ENCODE assay signal across 10 cellular contexts in the genomic region with DNA sequence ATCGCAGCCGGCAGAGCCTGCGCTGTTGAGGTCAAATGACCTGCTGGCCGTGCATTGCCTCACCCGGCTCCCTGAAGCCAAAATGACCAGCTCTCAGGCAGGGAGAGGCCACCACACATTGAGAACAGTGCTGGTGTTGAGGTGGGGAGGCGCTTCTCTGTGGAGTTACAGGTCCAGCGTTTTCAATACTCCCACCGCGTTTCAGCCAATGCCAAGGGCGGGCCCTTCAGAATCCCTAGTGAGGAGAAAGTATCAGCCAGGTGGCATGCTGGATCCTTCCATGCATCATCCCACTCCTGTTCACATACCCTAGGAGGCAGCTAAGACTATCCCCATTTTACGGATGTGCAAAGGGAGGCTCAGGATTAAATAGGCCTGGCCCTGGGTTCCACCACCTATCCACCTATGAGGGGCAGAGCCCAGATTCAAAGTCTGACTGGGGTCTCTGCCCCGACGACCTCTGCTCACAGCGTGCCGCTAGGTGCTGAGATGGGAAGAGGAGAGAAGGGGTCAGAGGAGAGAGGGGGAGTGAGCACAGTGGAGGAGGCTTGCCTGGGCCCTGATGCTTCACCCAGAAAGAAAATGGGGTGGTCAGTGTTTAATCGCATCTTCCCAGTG.
DNase-seq lines count a peak whose midpoint lies in the region; ATAC-seq and TF ChIP-seq lines count a peak whose summit lies in the region.
"Had no signal": no experiment of that assay in that cellular context is flagged by ENCODE, and none has a peak within 500 bp of the region (broad histone marks: within the 10 kb centered on the region; RNA-seq: fewer than 3 reads in every experiment).

No MANE protein-coding gene starts in this region.

- no peaks in the 10 kb centered on the region for H3K9me3 ChIP-seq in CD8-positive, alpha-beta T cell (ENCODE audit: low read length)
- H3K9me3 ChIP-seq in Karpas-422 (ENCODE audit: low read length) = no peaks in the 10 kb centered on the region

- no peak overlapping the region for H3K4me3 ChIP-seq in CD8-positive, alpha-beta T cell (ENCODE audit: low read depth, low read length)
- H3K4me3 ChIP-seq in Karpas-422 (ENCODE audit: low read length) = no peak overlapping the region

- H3K79me2 ChIP-seq in Karpas-422 (ENCODE audit: low read length) = no peaks in the 10 kb centered on the region

- TF ChIP-seq CTCF in CD8-positive, alpha-beta T cell (IDR thresholded peaks at IDR 0.05) = no peak
- no peak for TF ChIP-seq CTCF in omental fat pad (IDR thresholded peaks at IDR 0.05)

- H3K36me3 ChIP-seq in CD8-positive, alpha-beta T cell (ENCODE audit: insufficient read depth, low read length) = no peaks in the 10 kb centered on the region
- no peaks in the 10 kb centered on the region for H3K36me3 ChIP-seq in Karpas-422 (ENCODE audit: insufficient read depth, low read length)

- peaks cover 32% of the 10 kb centered on the region for H3K4me1 ChIP-seq in CD8-positive, alpha-beta T cell (ENCODE audit: insufficient read depth, low read length)
- H3K4me1 ChIP-seq in Karpas-422 (ENCODE audit: low read length) = peaks cover 57% of the 10 kb centered on the region

- H3K9me2 ChIP-seq in Karpas-422 (replicated peaks; ENCODE audit: insufficient read depth, low read length) = no peaks in the 10 kb centered on the region

- H3K27me3 ChIP-seq in CD8-positive, alpha-beta T cell (ENCODE audit: insufficient read depth, low read length) = no peaks in the 10 kb centered on the region
- H3K27me3 ChIP-seq in Karpas-422 (ENCODE audit: low read length) = no peaks in the 10 kb centered on the region

- H3K4me3 Mint-ChIP-seq in CD8-positive, alpha-beta T cell = no peak overlapping the region
- H3K4me3 Mint-ChIP-seq in central memory CD8-positive, alpha-beta T cell = peak overlapping the region; percentile 75
- H3K4me3 Mint-ChIP-seq: type B pancreatic cell had no signal

- peaks cover 3% of the 10 kb centered on the region for H3K27me3 Mint-ChIP-seq in CD8-positive, alpha-beta T cell (ENCODE audit: low read depth)
- H3K27me3 Mint-ChIP-seq in central memory CD8-positive, alpha-beta T cell = no peaks in the 10 kb centered on the region
- H3K27me3 Mint-ChIP-seq: type B pancreatic cell had no signal

- H3K27ac Mint-ChIP-seq in CD8-positive, alpha-beta T cell = peak overlapping the region; percentile 80
- peak overlapping the region; percentile 93 for H3K27ac Mint-ChIP-seq in central memory CD8-positive, alpha-beta T cell (ENCODE audit: low read depth)
- H3K27ac Mint-ChIP-seq: type B pancreatic cell had no signal

- H4K20me1 ChIP-seq in Karpas-422 (ENCODE audit: insufficient read depth, low read depth, low read length) = 0 out of 2 replicates have a peak, but pooled peaks cover 4% of the 10 kb centered on the region

- H2AFZ ChIP-seq in Karpas-422 (ENCODE audit: low read length) = no peak overlapping the region

- no peaks in the 10 kb centered on the region for H3K36me3 Mint-ChIP-seq in CD8-positive, alpha-beta T cell
- peaks cover 2% of the 10 kb centered on the region for H3K36me3 Mint-ChIP-seq in central memory CD8-positive, alpha-beta T cell (ENCODE audit: insufficient read depth)
- H3K36me3 Mint-ChIP-seq: type B pancreatic cell had no signal

- ATAC-seq in CD8-positive, alpha-beta T cell = no peak
- ATAC-seq in central memory CD8-positive, alpha-beta T cell (replicated peaks; ENCODE audit: extremely low read depth, poor library complexity, severe bottlenecking) = no peak
- no peak for ATAC-seq in omental fat pad (ENCODE audit: low FRiP score)

- POLR2A ChIA-PET in CD8-positive, alpha-beta T cell (lab: Charles Lee) = interaction anchor here (1.1 to 1.4 kb wide), 3 partner anchors 9 to 138 kb away, joined by 3 to 5 read pairs (median 4); no protein-coding TSS in a partner anchor

- peaks cover 43% of the 10 kb centered on the region for H3K4me1 Mint-ChIP-seq in CD8-positive, alpha-beta T cell (ENCODE audit: low read depth)
- peaks cover 79% of the 10 kb centered on the region for H3K4me1 Mint-ChIP-seq in central memory CD8-positive, alpha-beta T cell

- peak overlapping the region; percentile 34 for H3K4me2 ChIP-seq in Karpas-422 (ENCODE audit: low read depth, low read length, poor library complexity, severe bottlenecking)

- no peak for DNase-seq in CD8-positive, alpha-beta T cell
- no peak for DNase-seq in Karpas-422
- no peak for DNase-seq in central memory CD8-positive, alpha-beta T cell (ENCODE audit: low spot score in 2 of 2)
- peak; percentile 22 for DNase-seq in omental fat pad (ENCODE audit: low spot score)
- no peak for DNase-seq in stimulated activated CD4-positive, alpha-beta T cell treated with anti-CD3 and anti-CD28 coated beads, Interleukin-4, amount 100 ng/mL, for 24 hours
- DNase-seq in activated gamma-delta T cell treated with Interleukin-2 at 50 U/mL for 16 hours = no peak
- DNase-seq in NCI-H1694 (lab: John Stamatoyannopoulos, UW) = no peak
- DNase-seq in stimulated activated CD4-positive, alpha-beta T cell treated with anti-CD3 and anti-CD28 coated beads, Interleukin-4, amount 100 ng/mL, for 1 hour = no peak
- DNase-seq: NCI-H2107 had no signal

- CTCF ChIA-PET in CD8-positive, alpha-beta T cell (lab: Charles Lee) = interaction anchor here (1.2 to 1.9 kb wide), 2 partner anchors 12 to 55 kb away, joined by 4 read pairs; no protein-coding TSS in a partner anchor

- intact Hi-C loops in CD8-positive, alpha-beta T cell (cut with DNase I, micrococcal nuclease) = loop anchor here (5.0 to 10.0 kb wide), 3 partner anchors 141 to 1117 kb away; partner anchors contain the start of gene ID2 (in 1 of the 2)

- H3K9ac ChIP-seq in Karpas-422 (ENCODE audit: low read length) = peak overlapping the region; percentile 12; the same call in 1 of the 2 replicates

- H3K27ac ChIP-seq in CD8-positive, alpha-beta T cell (ENCODE audit: low read depth, low read length) = no peak overlapping the region
- H3K27ac ChIP-seq in Karpas-422 (ENCODE audit: low read length) = no peak overlapping the region

- H3K9me3 Mint-ChIP-seq in CD8-positive, alpha-beta T cell = no peaks in the 10 kb centered on the region
- no peaks in the 10 kb centered on the region for H3K9me3 Mint-ChIP-seq in central memory CD8-positive, alpha-beta T cell
- H3K9me3 Mint-ChIP-seq: type B pancreatic cell had no signal
